21 cellular contexts compared by ENCODE assay signal in genomic region chr20:13118676-13119075, GRCh38.
"Had no signal": no experiment of that assay in that cellular context is flagged by ENCODE, and none has a peak within 500 bp of the region (broad histone marks: within the 10 kb centered on the region; RNA-seq: fewer than 3 reads in every experiment).

No MANE protein-coding gene starts in this region.

- H3K4me3 Mint-ChIP-seq: T-cell; T-helper 1 cell treated with Interleukin-12 subunit alpha and Interleukin-12 subunit beta and Interleukin-4 antibody, amounts not matched to agents 30 μg/mL and 1 μg/mL, for 36 hours had no signal

- H3K9me3 Mint-ChIP-seq: T-cell; T-helper 1 cell treated with Interleukin-12 subunit alpha and Interleukin-12 subunit beta and Interleukin-4 antibody, amounts not matched to agents 30 μg/mL and 1 μg/mL, for 36 hours had no signal

- H3K27ac Mint-ChIP-seq: T-cell; T-helper 1 cell treated with Interleukin-12 subunit alpha and Interleukin-12 subunit beta and Interleukin-4 antibody, amounts not matched to agents 30 μg/mL and 1 μg/mL, for 36 hours had no signal

- H3K4me2 ChIP-seq: SK-N-SH had no signal

- H3K4me1 Mint-ChIP-seq: T-cell had no signal

- H3K36me3 Mint-ChIP-seq: T-cell had no signal

- H3K27me3 Mint-ChIP-seq: T-cell had no signal

- H3K9ac ChIP-seq: SK-N-SH had no signal

- H3K9me3 ChIP-seq: SK-N-SH had no signal

- H3K9me2 ChIP-seq: SK-N-SH had no signal

- DNase-seq: KBM-7; MV-4-11; NCI-H1048; NCI-H1105; NCI-H1417; NCI-H1436 treated with DMSO at 0.1 percent for 48 hours; NCI-H1694; NCI-H187 treated with DMSO at 0.1 percent for 48 hours; NCI-H2029 treated with DMSO at 0.1 percent for 48 hours; NCI-H2171; NCI-H226; NCI-H446; NCI-H510A; NCI-H524 treated with DMSO at 0.1 percent for 48 hours; NCI-H82; NK-92 treated with Interleukin-12 subunit alpha and Interleukin-12 subunit beta, amount 100 ng/mL, for 24 hours; RPMI8226; SHP77; SK-N-SH; T-cell had no signal
